ENCODE assay signal across 8 cellular contexts in genomic region chr6:77457720-77458349, GRCh38.
A peak's percentile ranks its signal among the peaks of the same experiment; 100 is the strongest.
DNase-seq lines count a peak whose midpoint lies in the region; ATAC-seq and TF ChIP-seq lines count a peak whose summit lies in the region.

No MANE protein-coding gene starts in this region.

- DNase-seq in COLO668 (lab: John Stamatoyannopoulos, UW; ENCODE audit: unreplicated experiment) (peak; percentile 18), NCI-H69 (lab: John Stamatoyannopoulos, UW) (peak; percentile 45), astrocyte of the cerebellum (ENCODE audit: low read depth) (peak; percentile 86), iPS-NIHi11 (ENCODE audit: low spot score) (peak; percentile 67)
- peak; percentile 7 for DNase-seq in stimulated activated CD4-positive, alpha-beta T cell treated with anti-CD3 and anti-CD28 coated beads, Interleukin-2, amount 100 ng/mL, for 4 hours (ENCODE audit: low read depth)

- peak; percentile 77 for ATAC-seq in GM18519 (IDR thresholded peaks at IDR 0.05; ENCODE audit: low FRiP score, unreplicated experiment)
- peak; percentile 73 for ATAC-seq in HG03095 (IDR thresholded peaks at IDR 0.05; ENCODE audit: unreplicated experiment)
- ATAC-seq in HG03139 (IDR thresholded peaks at IDR 0.05; ENCODE audit: unreplicated experiment), result no peak

- H3K4me3 ChIP-seq in astrocyte of the cerebellum (ENCODE audit: low read depth, low read length), result no peak overlapping the region

- in situ Hi-C loops in astrocyte of the cerebellum (cut with HindIII; ENCODE audit: low sequenced_read_pairs), result no loop called here

- peak; percentile 80 for TF ChIP-seq CTCF in astrocyte of the cerebellum (IDR thresholded peaks at IDR 0.05; ENCODE audit: low read depth, low read length, missing control alignments)

Comparison
In these comparisons a context has a peak if more than half of its experiments do, and no peak if none do; other contexts are left out.
1. DNase-seq: peak in every context shown above with its lines; median percentile 86 in astrocyte of the cerebellum; 67 in iPS-NIHi11; 45 in NCI-H69; 18 in COLO668; 7 in stimulated activated CD4-positive, alpha-beta T cell treated with anti-CD3 and anti-CD28 coated beads, Interleukin-2, amount 100 ng/mL, for 4 hours.